Comparison of ENCODE assay signal across 1 cellular context in the genomic region with DNA sequence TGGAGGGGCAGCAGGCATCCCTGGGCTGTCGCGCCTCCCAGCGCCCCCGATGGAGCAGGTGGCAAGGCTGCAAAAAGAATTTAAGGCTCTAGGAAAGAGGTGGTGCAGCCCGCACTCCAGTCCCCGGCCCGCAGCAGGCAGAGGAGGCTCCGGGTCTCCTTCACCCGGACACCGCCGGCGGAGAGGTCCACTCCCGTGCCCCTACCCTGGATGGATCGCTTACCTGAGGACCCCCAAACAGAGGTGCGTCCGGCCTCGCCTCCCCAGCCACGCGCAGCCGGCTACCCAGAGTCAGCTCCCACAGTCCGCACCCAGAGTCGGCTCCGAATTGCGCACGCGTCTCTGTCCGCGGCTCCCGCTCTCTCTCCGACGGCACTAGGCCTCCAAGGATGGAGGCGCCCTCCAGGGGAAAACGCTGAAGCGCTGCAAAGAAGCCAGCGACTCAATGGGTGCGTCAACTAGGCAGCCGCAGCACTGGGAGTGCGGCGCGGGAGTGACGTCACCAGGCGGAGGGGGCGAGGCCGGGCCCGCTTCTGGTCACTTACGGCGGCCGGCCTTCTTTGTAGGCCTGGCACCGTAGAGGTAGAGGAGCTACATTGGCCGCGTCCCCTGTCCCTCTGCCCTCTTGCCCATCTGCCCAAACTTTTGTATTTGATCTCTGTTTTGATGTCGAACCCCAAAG.
TF ChIP-seq lines count a peak whose summit lies in the region.

A gene with protein sequence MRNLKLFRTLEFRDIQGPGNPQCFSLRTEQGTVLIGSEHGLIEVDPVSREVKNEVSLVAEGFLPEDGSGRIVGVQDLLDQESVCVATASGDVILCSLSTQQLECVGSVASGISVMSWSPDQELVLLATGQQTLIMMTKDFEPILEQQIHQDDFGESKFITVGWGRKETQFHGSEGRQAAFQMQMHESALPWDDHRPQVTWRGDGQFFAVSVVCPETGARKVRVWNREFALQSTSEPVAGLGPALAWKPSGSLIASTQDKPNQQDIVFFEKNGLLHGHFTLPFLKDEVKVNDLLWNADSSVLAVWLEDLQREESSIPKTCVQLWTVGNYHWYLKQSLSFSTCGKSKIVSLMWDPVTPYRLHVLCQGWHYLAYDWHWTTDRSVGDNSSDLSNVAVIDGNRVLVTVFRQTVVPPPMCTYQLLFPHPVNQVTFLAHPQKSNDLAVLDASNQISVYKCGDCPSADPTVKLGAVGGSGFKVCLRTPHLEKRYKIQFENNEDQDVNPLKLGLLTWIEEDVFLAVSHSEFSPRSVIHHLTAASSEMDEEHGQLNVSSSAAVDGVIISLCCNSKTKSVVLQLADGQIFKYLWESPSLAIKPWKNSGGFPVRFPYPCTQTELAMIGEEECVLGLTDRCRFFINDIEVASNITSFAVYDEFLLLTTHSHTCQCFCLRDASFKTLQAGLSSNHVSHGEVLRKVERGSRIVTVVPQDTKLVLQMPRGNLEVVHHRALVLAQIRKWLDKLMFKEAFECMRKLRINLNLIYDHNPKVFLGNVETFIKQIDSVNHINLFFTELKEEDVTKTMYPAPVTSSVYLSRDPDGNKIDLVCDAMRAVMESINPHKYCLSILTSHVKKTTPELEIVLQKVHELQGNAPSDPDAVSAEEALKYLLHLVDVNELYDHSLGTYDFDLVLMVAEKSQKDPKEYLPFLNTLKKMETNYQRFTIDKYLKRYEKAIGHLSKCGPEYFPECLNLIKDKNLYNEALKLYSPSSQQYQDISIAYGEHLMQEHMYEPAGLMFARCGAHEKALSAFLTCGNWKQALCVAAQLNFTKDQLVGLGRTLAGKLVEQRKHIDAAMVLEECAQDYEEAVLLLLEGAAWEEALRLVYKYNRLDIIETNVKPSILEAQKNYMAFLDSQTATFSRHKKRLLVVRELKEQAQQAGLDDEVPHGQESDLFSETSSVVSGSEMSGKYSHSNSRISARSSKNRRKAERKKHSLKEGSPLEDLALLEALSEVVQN (N-terminal part only) (minus strand): TSS at position 484 of the 682 bp plus-strand sequence. CDS start 2,978 bp downstream, outside the sequence.

TF ChIP-seq in WTC11, 78 proteins besides CTCF, POLR2A, EP300 and RAD21 (continued from another document and continues in another):
- TF ChIP-seq, protein P1, sequence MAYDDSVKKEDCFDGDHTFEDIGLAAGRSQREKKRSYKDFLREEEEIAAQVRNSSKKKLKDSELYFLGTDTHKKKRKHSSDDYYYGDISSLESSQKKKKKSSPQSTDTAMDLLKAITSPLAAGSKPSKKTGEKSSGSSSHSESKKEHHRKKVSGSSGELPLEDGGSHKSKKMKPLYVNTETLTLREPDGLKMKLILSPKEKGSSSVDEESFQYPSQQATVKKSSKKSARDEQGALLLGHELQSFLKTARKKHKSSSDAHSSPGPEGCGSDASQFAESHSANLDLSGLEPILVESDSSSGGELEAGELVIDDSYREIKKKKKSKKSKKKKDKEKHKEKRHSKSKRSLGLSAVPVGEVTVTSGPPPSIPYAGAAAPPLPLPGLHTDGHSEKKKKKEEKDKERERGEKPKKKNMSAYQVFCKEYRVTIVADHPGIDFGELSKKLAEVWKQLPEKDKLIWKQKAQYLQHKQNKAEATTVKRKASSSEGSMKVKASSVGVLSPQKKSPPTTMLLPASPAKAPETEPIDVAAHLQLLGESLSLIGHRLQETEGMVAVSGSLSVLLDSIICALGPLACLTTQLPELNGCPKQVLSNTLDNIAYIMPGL (CRISPR knock-in tag; IDR thresholded peaks at IDR 0.05): peak; percentile 95
- TF ChIP-seq, protein P2, sequence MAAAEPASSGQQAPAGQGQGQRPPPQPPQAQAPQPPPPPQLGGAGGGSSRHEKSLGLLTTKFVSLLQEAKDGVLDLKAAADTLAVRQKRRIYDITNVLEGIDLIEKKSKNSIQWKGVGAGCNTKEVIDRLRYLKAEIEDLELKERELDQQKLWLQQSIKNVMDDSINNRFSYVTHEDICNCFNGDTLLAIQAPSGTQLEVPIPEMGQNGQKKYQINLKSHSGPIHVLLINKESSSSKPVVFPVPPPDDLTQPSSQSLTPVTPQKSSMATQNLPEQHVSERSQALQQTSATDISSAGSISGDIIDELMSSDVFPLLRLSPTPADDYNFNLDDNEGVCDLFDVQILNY (CRISPR knock-in tag; IDR thresholded peaks at IDR 0.05): 0 out of 2 replicates have a peak, but pooled peaks have one; percentile 55
- TF ChIP-seq ZNF416 (CRISPR knock-in tag; IDR thresholded peaks at IDR 0.05) (no peak), JAZF1 (CRISPR knock-in tag; IDR thresholded peaks at IDR 0.05) (no peak), CREB1 (CRISPR knock-in tag; IDR thresholded peaks at IDR 0.05) (no peak; the same call in 1 of the 2 replicates), GTF2I (CRISPR knock-in tag; conservative IDR thresholded peaks at IDR 0.05) (no peak), NFE2L1 (CRISPR knock-in tag; IDR thresholded peaks at IDR 0.05) (no peak), ZBTB21 (CRISPR knock-in tag; IDR thresholded peaks at IDR 0.05; ENCODE audit: borderline replicate concordance) (0 out of 2 replicates have a peak, but pooled peaks have one; percentile 66), MXD4 (CRISPR knock-in tag; IDR thresholded peaks at IDR 0.05; ENCODE audit: borderline replicate concordance) (no peak), OVOL2 (CRISPR knock-in tag; IDR thresholded peaks at IDR 0.05; ENCODE audit: borderline replicate concordance) (no peak), IRF2 (CRISPR knock-in tag; IDR thresholded peaks at IDR 0.05; ENCODE audit: borderline replicate concordance, low read depth) (no peak), CREM (CRISPR knock-in tag; IDR thresholded peaks at IDR 0.05) (peak; percentile 96), ZNF138 (CRISPR knock-in tag; conservative IDR thresholded peaks at IDR 0.05) (no peak)
- TF ChIP-seq, protein P3, sequence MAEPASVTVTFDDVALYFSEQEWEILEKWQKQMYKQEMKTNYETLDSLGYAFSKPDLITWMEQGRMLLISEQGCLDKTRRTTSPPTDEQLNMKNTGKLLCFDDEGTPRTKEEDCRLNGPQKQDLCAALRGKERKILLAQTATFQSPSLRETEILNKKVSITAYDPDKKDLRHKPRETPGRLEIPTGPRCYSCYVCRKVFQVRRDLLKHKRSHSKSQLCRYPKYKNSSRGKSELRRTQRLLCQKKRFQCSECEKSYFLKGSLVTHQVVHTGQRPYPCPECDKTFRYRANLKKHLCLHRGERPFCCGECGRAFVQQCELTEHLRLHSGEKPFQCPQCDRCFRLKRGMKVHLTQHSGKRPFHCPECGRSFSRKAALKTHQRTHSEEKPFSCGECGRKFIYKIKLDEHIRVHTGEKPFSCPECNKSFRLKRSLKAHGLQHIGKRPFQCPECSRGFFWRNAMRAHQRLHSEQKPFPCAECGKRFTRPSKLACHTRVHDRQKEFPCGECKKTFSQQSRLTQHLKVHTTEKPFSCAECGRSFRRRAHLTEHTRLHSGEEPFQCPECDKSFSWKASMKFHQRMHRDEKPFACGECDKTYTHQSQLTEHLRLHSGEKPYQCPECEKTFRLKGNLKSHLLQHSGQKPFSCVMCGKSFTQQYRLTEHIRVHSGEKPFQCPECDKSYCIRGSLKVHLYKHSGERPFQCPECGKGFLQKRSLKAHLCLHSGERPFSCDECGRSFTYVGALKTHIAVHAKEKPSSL (CRISPR knock-in tag; conservative IDR thresholded peaks at IDR 0.05): no peak
- TF ChIP-seq, protein P4, sequence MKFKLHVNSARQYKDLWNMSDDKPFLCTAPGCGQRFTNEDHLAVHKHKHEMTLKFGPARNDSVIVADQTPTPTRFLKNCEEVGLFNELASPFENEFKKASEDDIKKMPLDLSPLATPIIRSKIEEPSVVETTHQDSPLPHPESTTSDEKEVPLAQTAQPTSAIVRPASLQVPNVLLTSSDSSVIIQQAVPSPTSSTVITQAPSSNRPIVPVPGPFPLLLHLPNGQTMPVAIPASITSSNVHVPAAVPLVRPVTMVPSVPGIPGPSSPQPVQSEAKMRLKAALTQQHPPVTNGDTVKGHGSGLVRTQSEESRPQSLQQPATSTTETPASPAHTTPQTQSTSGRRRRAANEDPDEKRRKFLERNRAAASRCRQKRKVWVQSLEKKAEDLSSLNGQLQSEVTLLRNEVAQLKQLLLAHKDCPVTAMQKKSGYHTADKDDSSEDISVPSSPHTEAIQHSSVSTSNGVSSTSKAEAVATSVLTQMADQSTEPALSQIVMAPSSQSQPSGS (CRISPR knock-in tag; IDR thresholded peaks at IDR 0.05; ENCODE audit: borderline replicate concordance, low read depth): no peak
- TF ChIP-seq, protein P5, sequence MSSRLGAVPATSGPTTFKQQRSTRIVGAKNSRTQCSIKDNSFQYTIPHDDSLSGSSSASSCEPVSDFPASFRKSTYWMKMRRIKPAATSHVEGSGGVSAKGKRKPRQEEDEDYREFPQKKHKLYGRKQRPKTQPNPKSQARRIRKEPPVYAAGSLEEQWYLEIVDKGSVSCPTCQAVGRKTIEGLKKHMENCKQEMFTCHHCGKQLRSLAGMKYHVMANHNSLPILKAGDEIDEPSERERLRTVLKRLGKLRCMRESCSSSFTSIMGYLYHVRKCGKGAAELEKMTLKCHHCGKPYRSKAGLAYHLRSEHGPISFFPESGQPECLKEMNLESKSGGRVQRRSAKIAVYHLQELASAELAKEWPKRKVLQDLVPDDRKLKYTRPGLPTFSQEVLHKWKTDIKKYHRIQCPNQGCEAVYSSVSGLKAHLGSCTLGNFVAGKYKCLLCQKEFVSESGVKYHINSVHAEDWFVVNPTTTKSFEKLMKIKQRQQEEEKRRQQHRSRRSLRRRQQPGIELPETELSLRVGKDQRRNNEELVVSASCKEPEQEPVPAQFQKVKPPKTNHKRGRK (CRISPR knock-in tag; IDR thresholded peaks at IDR 0.05; ENCODE audit: borderline replicate concordance): no peak
- TF ChIP-seq, protein P6, sequence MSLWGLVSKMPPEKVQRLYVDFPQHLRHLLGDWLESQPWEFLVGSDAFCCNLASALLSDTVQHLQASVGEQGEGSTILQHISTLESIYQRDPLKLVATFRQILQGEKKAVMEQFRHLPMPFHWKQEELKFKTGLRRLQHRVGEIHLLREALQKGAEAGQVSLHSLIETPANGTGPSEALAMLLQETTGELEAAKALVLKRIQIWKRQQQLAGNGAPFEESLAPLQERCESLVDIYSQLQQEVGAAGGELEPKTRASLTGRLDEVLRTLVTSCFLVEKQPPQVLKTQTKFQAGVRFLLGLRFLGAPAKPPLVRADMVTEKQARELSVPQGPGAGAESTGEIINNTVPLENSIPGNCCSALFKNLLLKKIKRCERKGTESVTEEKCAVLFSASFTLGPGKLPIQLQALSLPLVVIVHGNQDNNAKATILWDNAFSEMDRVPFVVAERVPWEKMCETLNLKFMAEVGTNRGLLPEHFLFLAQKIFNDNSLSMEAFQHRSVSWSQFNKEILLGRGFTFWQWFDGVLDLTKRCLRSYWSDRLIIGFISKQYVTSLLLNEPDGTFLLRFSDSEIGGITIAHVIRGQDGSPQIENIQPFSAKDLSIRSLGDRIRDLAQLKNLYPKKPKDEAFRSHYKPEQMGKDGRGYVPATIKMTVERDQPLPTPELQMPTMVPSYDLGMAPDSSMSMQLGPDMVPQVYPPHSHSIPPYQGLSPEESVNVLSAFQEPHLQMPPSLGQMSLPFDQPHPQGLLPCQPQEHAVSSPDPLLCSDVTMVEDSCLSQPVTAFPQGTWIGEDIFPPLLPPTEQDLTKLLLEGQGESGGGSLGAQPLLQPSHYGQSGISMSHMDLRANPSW (CRISPR knock-in tag; conservative IDR thresholded peaks at IDR 0.05; ENCODE audit: low read depth): no peak
- TF ChIP-seq, protein P7, sequence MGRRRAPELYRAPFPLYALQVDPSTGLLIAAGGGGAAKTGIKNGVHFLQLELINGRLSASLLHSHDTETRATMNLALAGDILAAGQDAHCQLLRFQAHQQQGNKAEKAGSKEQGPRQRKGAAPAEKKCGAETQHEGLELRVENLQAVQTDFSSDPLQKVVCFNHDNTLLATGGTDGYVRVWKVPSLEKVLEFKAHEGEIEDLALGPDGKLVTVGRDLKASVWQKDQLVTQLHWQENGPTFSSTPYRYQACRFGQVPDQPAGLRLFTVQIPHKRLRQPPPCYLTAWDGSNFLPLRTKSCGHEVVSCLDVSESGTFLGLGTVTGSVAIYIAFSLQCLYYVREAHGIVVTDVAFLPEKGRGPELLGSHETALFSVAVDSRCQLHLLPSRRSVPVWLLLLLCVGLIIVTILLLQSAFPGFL (CRISPR knock-in tag; IDR thresholded peaks at IDR 0.05; ENCODE audit: borderline replicate concordance): no peak
- TF ChIP-seq, protein P8, sequence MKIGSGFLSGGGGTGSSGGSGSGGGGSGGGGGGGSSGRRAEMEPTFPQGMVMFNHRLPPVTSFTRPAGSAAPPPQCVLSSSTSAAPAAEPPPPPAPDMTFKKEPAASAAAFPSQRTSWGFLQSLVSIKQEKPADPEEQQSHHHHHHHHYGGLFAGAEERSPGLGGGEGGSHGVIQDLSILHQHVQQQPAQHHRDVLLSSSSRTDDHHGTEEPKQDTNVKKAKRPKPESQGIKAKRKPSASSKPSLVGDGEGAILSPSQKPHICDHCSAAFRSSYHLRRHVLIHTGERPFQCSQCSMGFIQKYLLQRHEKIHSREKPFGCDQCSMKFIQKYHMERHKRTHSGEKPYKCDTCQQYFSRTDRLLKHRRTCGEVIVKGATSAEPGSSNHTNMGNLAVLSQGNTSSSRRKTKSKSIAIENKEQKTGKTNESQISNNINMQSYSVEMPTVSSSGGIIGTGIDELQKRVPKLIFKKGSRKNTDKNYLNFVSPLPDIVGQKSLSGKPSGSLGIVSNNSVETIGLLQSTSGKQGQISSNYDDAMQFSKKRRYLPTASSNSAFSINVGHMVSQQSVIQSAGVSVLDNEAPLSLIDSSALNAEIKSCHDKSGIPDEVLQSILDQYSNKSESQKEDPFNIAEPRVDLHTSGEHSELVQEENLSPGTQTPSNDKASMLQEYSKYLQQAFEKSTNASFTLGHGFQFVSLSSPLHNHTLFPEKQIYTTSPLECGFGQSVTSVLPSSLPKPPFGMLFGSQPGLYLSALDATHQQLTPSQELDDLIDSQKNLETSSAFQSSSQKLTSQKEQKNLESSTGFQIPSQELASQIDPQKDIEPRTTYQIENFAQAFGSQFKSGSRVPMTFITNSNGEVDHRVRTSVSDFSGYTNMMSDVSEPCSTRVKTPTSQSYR (CRISPR knock-in tag; IDR thresholded peaks at IDR 0.05): no peak
- TF ChIP-seq, protein P9, sequence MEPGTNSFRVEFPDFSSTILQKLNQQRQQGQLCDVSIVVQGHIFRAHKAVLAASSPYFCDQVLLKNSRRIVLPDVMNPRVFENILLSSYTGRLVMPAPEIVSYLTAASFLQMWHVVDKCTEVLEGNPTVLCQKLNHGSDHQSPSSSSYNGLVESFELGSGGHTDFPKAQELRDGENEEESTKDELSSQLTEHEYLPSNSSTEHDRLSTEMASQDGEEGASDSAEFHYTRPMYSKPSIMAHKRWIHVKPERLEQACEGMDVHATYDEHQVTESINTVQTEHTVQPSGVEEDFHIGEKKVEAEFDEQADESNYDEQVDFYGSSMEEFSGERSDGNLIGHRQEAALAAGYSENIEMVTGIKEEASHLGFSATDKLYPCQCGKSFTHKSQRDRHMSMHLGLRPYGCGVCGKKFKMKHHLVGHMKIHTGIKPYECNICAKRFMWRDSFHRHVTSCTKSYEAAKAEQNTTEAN (CRISPR knock-in tag; IDR thresholded peaks at IDR 0.05): no peak
- TF ChIP-seq, protein P10, sequence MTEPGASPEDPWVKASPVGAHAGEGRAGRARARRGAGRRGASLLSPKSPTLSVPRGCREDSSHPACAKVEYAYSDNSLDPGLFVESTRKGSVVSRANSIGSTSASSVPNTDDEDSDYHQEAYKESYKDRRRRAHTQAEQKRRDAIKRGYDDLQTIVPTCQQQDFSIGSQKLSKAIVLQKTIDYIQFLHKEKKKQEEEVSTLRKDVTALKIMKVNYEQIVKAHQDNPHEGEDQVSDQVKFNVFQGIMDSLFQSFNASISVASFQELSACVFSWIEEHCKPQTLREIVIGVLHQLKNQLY (CRISPR knock-in tag; IDR thresholded peaks at IDR 0.05): no peak; the same call in 1 of the 2 replicates
- TF ChIP-seq, protein P11, sequence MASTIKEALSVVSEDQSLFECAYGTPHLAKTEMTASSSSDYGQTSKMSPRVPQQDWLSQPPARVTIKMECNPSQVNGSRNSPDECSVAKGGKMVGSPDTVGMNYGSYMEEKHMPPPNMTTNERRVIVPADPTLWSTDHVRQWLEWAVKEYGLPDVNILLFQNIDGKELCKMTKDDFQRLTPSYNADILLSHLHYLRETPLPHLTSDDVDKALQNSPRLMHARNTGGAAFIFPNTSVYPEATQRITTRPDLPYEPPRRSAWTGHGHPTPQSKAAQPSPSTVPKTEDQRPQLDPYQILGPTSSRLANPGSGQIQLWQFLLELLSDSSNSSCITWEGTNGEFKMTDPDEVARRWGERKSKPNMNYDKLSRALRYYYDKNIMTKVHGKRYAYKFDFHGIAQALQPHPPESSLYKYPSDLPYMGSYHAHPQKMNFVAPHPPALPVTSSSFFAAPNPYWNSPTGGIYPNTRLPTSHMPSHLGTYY (CRISPR knock-in tag; IDR thresholded peaks at IDR 0.05): no peak
